Comparison of ENCODE assay signal across 15 cellular contexts in the genomic region with DNA sequence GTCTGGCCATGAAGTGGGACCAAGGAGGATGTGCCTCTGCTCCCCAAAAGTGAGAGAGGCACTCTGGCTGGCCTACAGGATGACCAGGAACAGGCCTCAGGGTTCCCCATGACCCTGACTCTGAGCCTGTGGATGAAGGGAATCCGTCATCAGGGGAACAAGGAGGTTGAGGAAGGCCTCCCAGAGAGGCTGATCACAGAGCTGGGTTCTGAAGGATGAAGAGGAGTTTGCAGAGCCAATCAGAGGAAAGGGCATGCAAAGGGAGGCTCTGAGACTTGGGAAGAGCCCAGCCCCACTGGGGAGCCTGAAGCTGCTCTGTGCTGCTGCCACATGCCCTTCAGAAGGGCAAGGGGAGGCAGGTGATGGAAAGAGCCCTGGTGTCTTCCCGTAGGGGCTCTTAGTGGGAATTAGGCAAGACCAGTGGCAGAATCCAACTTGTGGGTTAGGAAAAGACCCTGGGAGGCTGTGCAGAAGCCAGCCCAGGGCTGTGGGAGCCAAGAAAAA.
DNase-seq lines count a peak whose midpoint lies in the region; ATAC-seq, FAIRE-seq and TF ChIP-seq lines count a peak whose summit lies in the region.
"Had no signal": no experiment of that assay in that cellular context is flagged by ENCODE, and none has a peak within 500 bp of the region (broad histone marks: within the 10 kb centered on the region; RNA-seq: fewer than 3 reads in every experiment).

No MANE protein-coding gene starts in this region.

- 100% methylated on average over 2 of the region's 2 CpGs for WGBS in SK-N-SH (ENCODE audit: low lambda C conversion rate)
- WGBS in H1 (ENCODE audit: extremely low coverage in 1 of 2, insufficient coverage in 1 of 2, insufficient read length in 1 of 2, insufficient replicate concordance in 2 of 2, low coverage in 1 of 2, low lambda C conversion rate in 2 of 2, missing lambda C conversion rate in 1 of 2), 2 experiments, result 81% methylated on average over 2 of the region's 2 CpGs; no CpG with 5 or more reads in 1 of the 2 experiments

- FAIRE-seq in H1 (lab: Jason Lieb, UNC), result no peak

- no peak overlapping the region for H3K23ac ChIP-seq in H1 (ENCODE audit: insufficient read length)

- intact Hi-C loops in naive thymus-derived CD4-positive, alpha-beta T cell (cut with micrococcal nuclease), result loop anchor here in 1 of 2 donors (5.0 to 10.0 kb wide), 5 partner anchors 68 to 1086 kb away; no protein-coding TSS in a partner anchor

- no peak overlapping the region for H2BK5ac ChIP-seq in H1 (ENCODE audit: low read depth, low read length)

- H2BK120ac ChIP-seq in H1 (replicated peaks; ENCODE audit: low read depth, low read length), result no peak overlapping the region

- H3K9me3 ChIP-seq in SK-N-SH (no peaks in the 10 kb centered on the region), OCI-LY3 (ENCODE audit: insufficient read depth, low read length) (no peaks in the 10 kb centered on the region), H1 (ENCODE audit: insufficient read depth in 2 of 2, low read depth in 1 of 2, low read length in 1 of 2) (no peaks in the 10 kb centered on the region)
- H3K9me3 ChIP-seq in naive thymus-derived CD4-positive, alpha-beta T cell (ENCODE audit: control insufficient read depth in 2 of 3, low read length in 3 of 3), result no peaks in the 10 kb centered on the region
- H3K9me3 ChIP-seq: testis had no signal

- no peak overlapping the region for H2BK15ac ChIP-seq in H1 (ENCODE audit: low read length)

- TF ChIP-seq EP300 in SK-N-SH (IDR thresholded peaks at IDR 0.05; ENCODE audit: borderline replicate concordance in 1 of 2, low read depth in 1 of 2, low read length in 1 of 2), result no peak
- TF ChIP-seq EP300 in H1 (IDR thresholded peaks at IDR 0.05; ENCODE audit: borderline replicate concordance in 1 of 2, low read depth in 2 of 2, low read length in 2 of 2), result no peak

- peak overlapping the region in 1 of 2 experiments; percentile 79; a peak in 2 of 4 replicates for H3K27ac ChIP-seq in SK-N-SH (ENCODE audit: low read depth in 2 of 2, low read length in 1 of 2)
- H3K27ac ChIP-seq in OCI-LY3 (ENCODE audit: low read length), result peak overlapping the region; percentile 98
- no peak overlapping the region for H3K27ac ChIP-seq in H1 (ENCODE audit: low read depth, low read length)
- peak overlapping the region in 19 of 21 experiments; percentile 6 to 76 (median 59) for H3K27ac ChIP-seq in skin epidermis
- H3K27ac ChIP-seq in naive thymus-derived CD4-positive, alpha-beta T cell (ENCODE audit: low read depth, low read length), result no peak overlapping the region
- H3K27ac ChIP-seq: epithelial cell of prostate, testis had no signal

- no peaks in the 10 kb centered on the region for H3K79me1 ChIP-seq in H1 (ENCODE audit: low read depth, low read length)

- no peak for TF ChIP-seq CTCF in SK-N-SH (IDR thresholded peaks at IDR 0.05)
- TF ChIP-seq CTCF in OCI-LY3 (IDR thresholded peaks at IDR 0.05; ENCODE audit: low read depth, low read length), result no peak
- TF ChIP-seq CTCF in H1 (IDR thresholded peaks at IDR 0.05; ENCODE audit: control extremely low read depth in 1 of 3, insufficient read depth in 1 of 3, low read depth in 1 of 3, low read length in 3 of 3), result no peak

- H3K4ac ChIP-seq in H1 (replicated peaks; ENCODE audit: insufficient read length, low read depth, low read length), result no peak overlapping the region

- H3K18ac ChIP-seq in H1 (ENCODE audit: extremely low read depth, low read length), result no peak overlapping the region

- CTCF ChIA-PET in SK-N-SH (lab: Yijun Ruan, JAX), result interaction anchor here (0.6 to 2.3 kb wide), 7 partner anchors 12 to 609 kb away, joined by 3 to 14 read pairs (median 4); a partner anchor contains a TSS
- CTCF ChIA-PET in H1 (lab: Charles Lee; ENCODE audit: partially characterized antibody), result interaction anchor here (1.1 to 2.3 kb wide), 5 partner anchors 8 to 319 kb away, joined by 3 to 9 read pairs (median 3); no protein-coding TSS in a partner anchor
- CTCF ChIA-PET in naive thymus-derived CD4-positive, alpha-beta T cell (lab: Charles Lee), result no interaction called here

- H2AFZ ChIP-seq in SK-N-SH (ENCODE audit: low read depth) (no peak overlapping the region), OCI-LY3 (ENCODE audit: low read depth, low read length) (no peak overlapping the region), H1 (ENCODE audit: low read length) (no peak overlapping the region)

- H2BK20ac ChIP-seq in H1 (ENCODE audit: low read length), result no peak overlapping the region

- no peak overlapping the region for H2BK12ac ChIP-seq in H1 (ENCODE audit: low read depth, low read length)

- H3K36me3 Mint-ChIP-seq in naive thymus-derived CD4-positive, alpha-beta T cell, result no peaks in the 10 kb centered on the region
- H3K36me3 Mint-ChIP-seq: memory B cell had no signal

- H3K27me3 ChIP-seq in SK-N-SH (ENCODE audit: insufficient read depth), result no peaks in the 10 kb centered on the region
- H3K27me3 ChIP-seq in OCI-LY3 (ENCODE audit: low read depth, low read length), result no peaks in the 10 kb centered on the region
- H3K27me3 ChIP-seq in H1 (replicated peaks in 1 of 4; ENCODE audit: control insufficient read depth in 3 of 4, extremely low read depth in 1 of 4, insufficient read depth in 3 of 4, low read length in 3 of 4), result no peaks in the 10 kb centered on the region
- H3K27me3 ChIP-seq in naive thymus-derived CD4-positive, alpha-beta T cell (ENCODE audit: control insufficient read depth in 2 of 2, insufficient read depth in 2 of 2, low read length in 2 of 2), result no peaks in the 10 kb centered on the region
- H3K27me3 ChIP-seq: testis had no signal

- peak overlapping the region; percentile 13 for H4K91ac ChIP-seq in H1 (replicated peaks; ENCODE audit: insufficient read length, low read length)

- H3K27me3 Mint-ChIP-seq in naive thymus-derived CD4-positive, alpha-beta T cell, result no peaks in the 10 kb centered on the region

- no peak overlapping the region for H4K5ac ChIP-seq in H1 (ENCODE audit: insufficient read length, low read depth, low read length)

- TF ChIP-seq POLR2A in H1 (IDR thresholded peaks at IDR 0.05; ENCODE audit: control extremely low read depth in 1 of 2, low read depth in 2 of 2, low read length in 2 of 2), result no peak

- H3K4me3 ChIP-seq in SK-N-SH (ENCODE audit: low read depth in 2 of 2, low read length in 1 of 2) (no peak overlapping the region), OCI-LY3 (ENCODE audit: low read length) (no peak overlapping the region), H1 (ENCODE audit: extremely low read depth in 1 of 4, insufficient read depth in 2 of 4, low read depth in 3 of 4, low read length in 4 of 4) (no peak overlapping the region), skin epidermis (no peak overlapping the region)
- H3K4me3 ChIP-seq in naive thymus-derived CD4-positive, alpha-beta T cell (ENCODE audit: low read length), result no peak overlapping the region
- H3K4me3 ChIP-seq: testis had no signal

- no peak overlapping the region for H2AK5ac ChIP-seq in H1 (ENCODE audit: low read depth, low read length)

- no peaks in the 10 kb centered on the region for H3K23me2 ChIP-seq in H1 (ENCODE audit: low read depth, low read length)

- H3K79me2 ChIP-seq in SK-N-SH (ENCODE audit: insufficient read depth), result no peaks in the 10 kb centered on the region
- peaks cover 36% of the 10 kb centered on the region for H3K79me2 ChIP-seq in OCI-LY3 (ENCODE audit: low read length)
- H3K79me2 ChIP-seq in H1 (ENCODE audit: control insufficient read depth in 1 of 2, insufficient read depth in 2 of 2, low read length in 2 of 2), result no peaks in the 10 kb centered on the region

- peaks cover 3% of the 10 kb centered on the region for H3F3A ChIP-seq in SK-N-SH (replicated peaks; ENCODE audit: insufficient read depth)

- no peaks in the 10 kb centered on the region for H3K9me2 ChIP-seq in SK-N-SH

- DNase-seq in SK-N-SH (no peak), H1 (ENCODE audit: low read depth in 1 of 2, low spot score in 2 of 2) (no peak), NCI-H82 (lab: John Stamatoyannopoulos, UW) (no peak)
- no peak for DNase-seq in naive thymus-derived CD4-positive, alpha-beta T cell
- DNase-seq: 8988T, hippocampal formation, Karpas-422, T-helper 9 cell, testis had no signal

- POLR2A ChIA-PET in SK-N-SH (lab: Yijun Ruan, JAX), result interaction anchor here (0.8 to 11.0 kb wide), 6 partner anchors 8 to 258 kb away, joined by 3 to 154 read pairs (median 6); a partner anchor contains a TSS
- POLR2A ChIA-PET in H1 (lab: Charles Lee; ENCODE audit: partially characterized antibody), result interaction anchor here (0.8 kb wide), 1 partner anchor 141 kb away, joined by 3 read pairs; a partner anchor contains a TSS
- POLR2A ChIA-PET in naive thymus-derived CD4-positive, alpha-beta T cell (lab: Charles Lee), result no interaction called here

- H4K20me1 ChIP-seq in SK-N-SH (ENCODE audit: insufficient read depth), result no peaks in the 10 kb centered on the region
- no peaks in the 10 kb centered on the region for H4K20me1 ChIP-seq in OCI-LY3 (ENCODE audit: insufficient read depth, low read length)
- no peaks in the 10 kb centered on the region for H4K20me1 ChIP-seq in H1 (replicated peaks in 1 of 2; ENCODE audit: control insufficient read depth in 1 of 2, insufficient read depth in 2 of 2, low read length in 2 of 2)

- H3K9ac ChIP-seq in SK-N-SH (no peak overlapping the region), OCI-LY3 (ENCODE audit: low read length) (peak overlapping the region; percentile 92; the same call in 1 of the 2 replicates), H1 (replicated peaks in 1 of 4; ENCODE audit: extremely low read depth in 1 of 4, low read depth in 3 of 4, low read length in 3 of 4) (no peak overlapping the region)

- no peak overlapping the region for H3K4me2 ChIP-seq in SK-N-SH
- H3K4me2 ChIP-seq in OCI-LY3 (ENCODE audit: low read length), result peak overlapping the region; percentile 75
- H3K4me2 ChIP-seq in H1 (ENCODE audit: insufficient read depth in 1 of 2, low read depth in 2 of 2, low read length in 2 of 2), result no peak overlapping the region

- peak overlapping the region in 1 of 9 donors; percentile 80 for H3K27ac Mint-ChIP-seq in naive thymus-derived CD4-positive, alpha-beta T cell
- H3K27ac Mint-ChIP-seq: memory B cell had no signal

- no peak for ATAC-seq in SK-N-SH treated with all-trans-retinoic acid at 6 μM for 48 hours
- no peak for ATAC-seq in naive thymus-derived CD4-positive, alpha-beta T cell
- no peak for ATAC-seq in HG03457 (IDR thresholded peaks at IDR 0.05; ENCODE audit: unreplicated experiment)

- peaks cover 17 to 88% (median 39%) of the 10 kb centered on the region in 7 donors for H3K4me1 Mint-ChIP-seq in naive thymus-derived CD4-positive, alpha-beta T cell

- H3K14ac ChIP-seq in H1 (ENCODE audit: insufficient read length), result no peak overlapping the region

- peak overlapping the region in 2 of 10 donors; percentile 23 to 56 for H3K4me3 Mint-ChIP-seq in naive thymus-derived CD4-positive, alpha-beta T cell
- H3K4me3 Mint-ChIP-seq: memory B cell had no signal

- no peak overlapping the region for H3K56ac ChIP-seq in H1 (replicated peaks; ENCODE audit: insufficient read length, low read depth, low read length)

- no peaks in the 10 kb centered on the region for H3K9me3 Mint-ChIP-seq in naive thymus-derived CD4-positive, alpha-beta T cell
- H3K9me3 Mint-ChIP-seq: memory B cell had no signal

- H4K8ac ChIP-seq in H1 (ENCODE audit: extremely low read depth, insufficient read depth, low read length), result peak overlapping the region; percentile 69

- no peaks in the 10 kb centered on the region for H3K36me3 ChIP-seq in SK-N-SH (replicated peaks in 1 of 2; ENCODE audit: control insufficient read depth in 1 of 2, insufficient read depth in 2 of 2, low read length in 1 of 2)
- H3K36me3 ChIP-seq in OCI-LY3 (replicated peaks; ENCODE audit: low read depth, low read length), result peaks cover 23% of the 10 kb centered on the region
- no peaks in the 10 kb centered on the region for H3K36me3 ChIP-seq in H1 (ENCODE audit: control insufficient read depth in 2 of 4, insufficient read depth in 4 of 4, low read length in 3 of 4)
- H3K36me3 ChIP-seq in naive thymus-derived CD4-positive, alpha-beta T cell (ENCODE audit: control insufficient read depth in 2 of 3, insufficient read depth in 3 of 3, low read length in 3 of 3), result no peaks in the 10 kb centered on the region

- peaks cover 21 to 95% of the 10 kb centered on the region in 2 experiments for H3K4me1 ChIP-seq in SK-N-SH (ENCODE audit: control insufficient read depth in 1 of 2, insufficient read depth in 2 of 2, low read depth in 1 of 2, low read length in 1 of 2)
- peaks cover 97% of the 10 kb centered on the region for H3K4me1 ChIP-seq in OCI-LY3 (ENCODE audit: low read length)
- H3K4me1 ChIP-seq in H1 (replicated peaks in 1 of 4; ENCODE audit: control insufficient read depth in 3 of 4, insufficient read depth in 4 of 4, low read length in 3 of 4), result peaks cover 0 to 2% (median 0%) of the 10 kb centered on the region in 4 experiments; a peak in 1 of 7 replicates
- H3K4me1 ChIP-seq in naive thymus-derived CD4-positive, alpha-beta T cell (ENCODE audit: control insufficient read depth in 2 of 2, insufficient read depth in 2 of 2, low read length in 2 of 2), result peaks cover 0 to 54% of the 10 kb centered on the region in 2 donors

- TF ChIP-seq RAD21 in SK-N-SH (IDR thresholded peaks at IDR 0.05; ENCODE audit: low read length) (no peak), H1 (IDR thresholded peaks at IDR 0.05 in 1 of 2, conservative IDR thresholded peaks at IDR 0.05 in 1 of 2; ENCODE audit: low read depth in 2 of 2, low read length in 2 of 2) (no peak)

Comparison
In these comparisons a context has a peak if more than half of its experiments do, and no peak if none do; other contexts are left out.
1. H3K27ac ChIP-seq: peak in OCI-LY3 (single experiment) and skin epidermis (19 of 21); none in H1 (single experiment) and naive thymus-derived CD4-positive, alpha-beta T cell (single experiment).